Comparison of ENCODE assay signal across 8 cellular contexts in genomic region chr13:26221721-26222522, GRCh38. TPM values are rescaled to one million over a fixed set of nuclear protein-coding genes. Genes with fewer than 3 reads are reported as not detected.
A peak's percentile ranks its signal among the peaks of the same experiment; 100 is the strongest.
DNase-seq lines count a peak whose midpoint lies in the region; ATAC-seq, FAIRE-seq and TF ChIP-seq lines count a peak whose summit lies in the region.

Gene RNF6, minus strand, starts transcription at chr13:26222314. Its CDS starts 2,665 bp downstream, at chr13:26219649.

- TF ChIP-seq CTCF in AG04450 (IDR thresholded peaks at IDR 0.05; ENCODE audit: low read depth, low read length) (no peak), WI38 (IDR thresholded peaks at IDR 0.05; ENCODE audit: low read depth, low read length) (no peak), bronchial epithelial cell (IDR thresholded peaks at IDR 0.05; ENCODE audit: insufficient read depth, low read length, severe bottlenecking) (peak; percentile 23)

- no peaks in the 10 kb centered on the region; the same call in 1 of the 2 replicates for H3K9me3 ChIP-seq in AG04450 (ENCODE audit: control insufficient read depth, insufficient read depth, low read length)
- H3K9me3 ChIP-seq in small intestine (ENCODE audit: control insufficient read depth, low read depth) = no peaks in the 10 kb centered on the region

- DNase-seq in AG04450 (ENCODE audit: low read depth, low spot score) = peak; percentile 98
- peak; percentile 89 for DNase-seq in NCI-H2227 treated with DMSO at 0.1 percent for 48 hours (lab: John Stamatoyannopoulos, UW)
- peak; percentile 96 for DNase-seq in bronchial epithelial cell (ENCODE audit: low read depth)
- peak; percentile 98 for DNase-seq in iPS-NIHi11 (ENCODE audit: low spot score)
- peak; percentile 99 for DNase-seq in small intestine

- ATAC-seq in GM18907 (IDR thresholded peaks at IDR 0.05; ENCODE audit: unreplicated experiment) (peak; percentile 98), HG03159 (IDR thresholded peaks at IDR 0.05; ENCODE audit: unreplicated experiment) (peak; percentile 98)

- peaks cover 0 to 3% of the 10 kb centered on the region in 2 donors for H3K4me1 ChIP-seq in small intestine (ENCODE audit: control insufficient read depth in 2 of 2, insufficient read depth in 1 of 2, low read depth in 1 of 2, low read length in 1 of 2)

- H3K4me3 ChIP-seq in AG04450 (ENCODE audit: low read depth, low read length) = peak within 1 kb of the TSS; percentile 86
- peak within 1 kb of the TSS; percentile 98 for H3K4me3 ChIP-seq in WI38 (ENCODE audit: low read depth, low read length)
- H3K4me3 ChIP-seq in bronchial epithelial cell (ENCODE audit: low read depth, low read length) = peak within 1 kb of the TSS; percentile 99
- H3K4me3 ChIP-seq in small intestine (ENCODE audit: low read depth in 1 of 2, low read length in 2 of 2) = peak within 1 kb of the TSS; percentile 92 to 96

- CTCF ChIA-PET in AG04450 (lab: Charles Lee) = interaction anchor here (1.3 to 4.2 kb wide), 3 partner anchors 36 to 275 kb away, joined by 3 to 23 read pairs (median 10); no protein-coding TSS in a partner anchor

- H3K27ac ChIP-seq in AG04450 (ENCODE audit: low read depth, low read length) = peak within 1 kb of the TSS; percentile 98
- peak within 1 kb of the TSS; percentile 97 to 98 for H3K27ac ChIP-seq in small intestine (ENCODE audit: low read depth in 1 of 2, low read length in 1 of 2)

- FAIRE-seq in bronchial epithelial cell (lab: Jason Lieb, UNC) (no peak), small intestine (lab: Jason Lieb, UNC) (no peak)

- 0 to 1% (median 0%) methylated on average over 56 to 67 of the region's 67 CpGs for WGBS in small intestine, 3 donors

- POLR2A ChIA-PET in AG04450 (lab: Yijun Ruan, JAX) = interaction anchor here (0.7 to 1.5 kb wide), 10 partner anchors 9 to 477 kb away, joined by 3 to 5 read pairs (median 3); no protein-coding TSS in a partner anchor

- no peaks in the 10 kb centered on the region for H3K27me3 ChIP-seq in AG04450 (ENCODE audit: control insufficient read depth, insufficient read depth, low read length)
- H3K27me3 ChIP-seq in bronchial epithelial cell (ENCODE audit: control insufficient read depth, insufficient read depth, low read length) = no peaks in the 10 kb centered on the region
- no peaks in the 10 kb centered on the region for H3K27me3 ChIP-seq in small intestine (ENCODE audit: control insufficient read depth in 2 of 2, insufficient read depth in 2 of 2, low read length in 2 of 2)

- peaks cover 10% of the 10 kb centered on the region for H3K36me3 ChIP-seq in bronchial epithelial cell (ENCODE audit: control insufficient read depth, insufficient read depth, low read length)
- peaks cover 2 to 6% of the 10 kb centered on the region in 2 donors for H3K36me3 ChIP-seq in small intestine (ENCODE audit: control insufficient read depth in 2 of 2, insufficient read depth in 2 of 2, low read length in 2 of 2)

RNA-seq across cellular contexts. Expression of gene RNF6, which starts in this region (rescaled TPM):
- polyA plus RNA-seq in AG04450 (2011; rRNA removed) = 30.5 and 42.5 TPM in 2 replicates
- polyA minus RNA-seq in AG04450 (2011; rRNA and poly(A)+ RNA removed) = 30.8 and 42.2 TPM in 2 replicates
- total RNA-seq in bronchial epithelial cell = 107 and 127 TPM in 2 replicates
- polyA plus RNA-seq in small intestine = 10 to 100 TPM; 15.9 to 25.9 (median 16.9) TPM

Comparison
In these comparisons a context has a peak if more than half of its experiments do, and no peak if none do; other contexts are left out.
1. Peak in every context shown above with its lines: DNase-seq, ATAC-seq, H3K4me3 ChIP-seq and H3K27ac ChIP-seq.